ENCODE assay signal across 31 cellular contexts in genomic region chr13:96573563-96573962, GRCh38.
DNase-seq lines count a peak whose midpoint lies in the region; ATAC-seq and TF ChIP-seq lines count a peak whose summit lies in the region.
"Had no signal": no experiment of that assay in that cellular context is flagged by ENCODE, and none has a peak within 500 bp of the region (broad histone marks: within the 10 kb centered on the region; RNA-seq: fewer than 3 reads in every experiment).

No MANE protein-coding gene starts in this region.

- no peak overlapping the region for H3K4ac ChIP-seq in neuronal stem cell (ENCODE audit: low read length)

- H2BK12ac ChIP-seq in neuronal stem cell (ENCODE audit: low read length) = no peak overlapping the region

- no peak overlapping the region for H3K18ac ChIP-seq in neuronal stem cell (ENCODE audit: low read length)

- WGBS in right cardiac atrium = 45% methylated on average over 4 of the region's 4 CpGs
- WGBS in heart right ventricle, 2 donors = 43 to 56% methylated on average over 4 of the region's 4 CpGs
- no CpG with 5 or more reads among the region's 4 CpGs for WGBS in neuronal stem cell (ENCODE audit: extremely low coverage in 2 of 2, insufficient read length in 2 of 2, insufficient replicate concordance in 1 of 2), 2 donors

- no peak overlapping the region for H2BK5ac ChIP-seq in neuronal stem cell (ENCODE audit: low read length)

- no peak overlapping the region for H3K23ac ChIP-seq in neuronal stem cell (ENCODE audit: low read depth, low read length, poor library complexity)

- ATAC-seq in Right ventricle myocardium inferior = peak; percentile 32
- peak; percentile 28 to 54 for ATAC-seq in right cardiac atrium
- no peak for ATAC-seq in heart right ventricle
- ATAC-seq in HG03378 (IDR thresholded peaks at IDR 0.05; ENCODE audit: unreplicated experiment) = no peak
- ATAC-seq: A549; CD8-positive, alpha-beta T cell had no signal

- no peak overlapping the region for H4K8ac ChIP-seq in neuronal stem cell (ENCODE audit: low read depth, low read length)

- TF ChIP-seq CTCF in left ventricle myocardium inferior (IDR thresholded peaks at IDR 0.05; ENCODE audit: borderline replicate concordance) (no peak), heart right ventricle (IDR thresholded peaks at IDR 0.05) (no peak)

- peaks cover 3% of the 10 kb centered on the region for H3K79me1 ChIP-seq in neuronal stem cell (ENCODE audit: low read depth, low read length)

- H2AK5ac ChIP-seq in neuronal stem cell (ENCODE audit: low read depth, low read length) = no peak overlapping the region

- H3K27me3 ChIP-seq in left ventricle myocardium inferior (ENCODE audit: low read depth) (no peaks in the 10 kb centered on the region), right cardiac atrium (ENCODE audit: control insufficient read depth, insufficient read depth) (no peaks in the 10 kb centered on the region), heart right ventricle (no peaks in the 10 kb centered on the region), neuronal stem cell (ENCODE audit: control insufficient read depth in 3 of 3, insufficient read depth in 3 of 3, low read depth in 1 of 3, low read length in 3 of 3) (no peaks in the 10 kb centered on the region)
- H3K27me3 ChIP-seq: BE2C; BLaER1; BLaER1 treated with 17β-estradiol and CSF1 and Interleukin-3, amounts not matched to agents 10 nM and 100 nM had no signal

- H3K27ac ChIP-seq in left ventricle myocardium inferior (replicated peaks) (no peak overlapping the region), right cardiac atrium (ENCODE audit: low read length) (no peak overlapping the region), heart right ventricle (no peak overlapping the region), neuronal stem cell (replicated peaks; ENCODE audit: low read length) (no peak overlapping the region)
- H3K27ac ChIP-seq: 22Rv1; A549; BLaER1; BLaER1 treated with 17β-estradiol and CSF1 and Interleukin-3, amounts not matched to agents 10 nM and 100 nM; C4-2B had no signal

- no peak overlapping the region for H3K4me2 ChIP-seq in neuronal stem cell (ENCODE audit: insufficient read depth, low read length, poor library complexity, severe bottlenecking)
- H3K4me2 ChIP-seq: A549; BLaER1; BLaER1 treated with 17β-estradiol and CSF1 and Interleukin-3, amounts not matched to agents 10 nM and 100 nM had no signal

- H3K4me1 ChIP-seq in left ventricle myocardium inferior = no peaks in the 10 kb centered on the region
- H3K4me1 ChIP-seq in right cardiac atrium (ENCODE audit: control insufficient read depth, insufficient read depth, low read length) = no peaks in the 10 kb centered on the region
- H3K4me1 ChIP-seq in heart right ventricle = no peaks in the 10 kb centered on the region
- no peaks in the 10 kb centered on the region for H3K4me1 ChIP-seq in neuronal stem cell (ENCODE audit: control insufficient read depth in 2 of 2, insufficient read depth in 1 of 2, low read depth in 1 of 2, low read length in 2 of 2)
- H3K4me1 ChIP-seq: A549, BE2C, BLaER1, Caco-2 had no signal

- H3K36me3 ChIP-seq in left ventricle myocardium inferior (no peaks in the 10 kb centered on the region), heart right ventricle (no peaks in the 10 kb centered on the region), neuronal stem cell (replicated peaks in 1 of 2; ENCODE audit: control insufficient read depth in 2 of 2, insufficient read depth in 2 of 2, low read length in 2 of 2) (no peaks in the 10 kb centered on the region)
- H3K36me3 ChIP-seq: BE2C; BLaER1; BLaER1 treated with 17β-estradiol and CSF1 and Interleukin-3, amounts not matched to agents 10 nM and 100 nM had no signal

- no peak overlapping the region for H3K9ac ChIP-seq in neuronal stem cell (ENCODE audit: low read depth, low read length, poor library complexity)
- H3K9ac ChIP-seq: BLaER1; BLaER1 treated with 17β-estradiol and CSF1 and Interleukin-3, amounts not matched to agents 10 nM and 100 nM had no signal

- peak overlapping the region; percentile 22 for H2AFZ ChIP-seq in neuronal stem cell (ENCODE audit: low read length)

- no peak overlapping the region for H4K91ac ChIP-seq in neuronal stem cell (ENCODE audit: low read depth, low read length, poor library complexity)

- H2BK120ac ChIP-seq in neuronal stem cell (ENCODE audit: low read depth, low read length) = no peak overlapping the region

- H3K9me3 ChIP-seq in left ventricle myocardium inferior (replicated peaks) = no peaks in the 10 kb centered on the region
- H3K9me3 ChIP-seq in right cardiac atrium (ENCODE audit: control insufficient read depth, low read length) = no peaks in the 10 kb centered on the region
- peaks cover 0 to 5% (median 0%) of the 10 kb centered on the region in 11 donors for H3K9me3 ChIP-seq in heart right ventricle
- no peaks in the 10 kb centered on the region for H3K9me3 ChIP-seq in neuronal stem cell (replicated peaks in 1 of 2; ENCODE audit: control insufficient read depth in 2 of 2, insufficient read depth in 1 of 2, low read depth in 1 of 2, low read length in 2 of 2)
- H3K9me3 ChIP-seq: A549; BE2C; BLaER1; BLaER1 treated with 17β-estradiol and CSF1 and Interleukin-3, amounts not matched to agents 10 nM and 100 nM; Caco-2 had no signal

- no peak overlapping the region for H3K14ac ChIP-seq in neuronal stem cell (ENCODE audit: low read length)

- H3K4me3 ChIP-seq in left ventricle myocardium inferior = no peak overlapping the region
- H3K4me3 ChIP-seq in right cardiac atrium (ENCODE audit: low read length) = no peak overlapping the region
- no peak overlapping the region for H3K4me3 ChIP-seq in heart right ventricle
- no peak overlapping the region for H3K4me3 ChIP-seq in neuronal stem cell (ENCODE audit: low read length in 2 of 2)
- H3K4me3 ChIP-seq: A549; BLaER1; BLaER1 treated with 17β-estradiol and CSF1 and Interleukin-3, amounts not matched to agents 10 nM and 100 nM had no signal

- no peak overlapping the region for H2BK15ac ChIP-seq in neuronal stem cell (ENCODE audit: low read length)

- intact Hi-C loops in Right ventricle myocardium inferior (cut with DNase I) (no loop called here), left ventricle myocardium inferior (cut with micrococcal nuclease) (no loop called here), right cardiac atrium (cut with DNase I) (no loop called here), heart right ventricle (cut with DNase I) (no loop called here)

- no peak for DNase-seq in Right ventricle myocardium inferior (ENCODE audit: missing footprints)
- DNase-seq in left ventricle myocardium inferior = no peak
- DNase-seq in right cardiac atrium = peak; percentile 32 to 72 (median 41)
- DNase-seq in heart right ventricle = no peak
- no peak for DNase-seq in neuronal stem cell (ENCODE audit: low spot score)
- DNase-seq: 8988T; ACHN; AML-193; BE2C; C1 segment of cervical spinal cord; Caco-2; Calu3; CD4-positive, alpha-beta memory T cell; CD4-positive, alpha-beta T cell; CD4-positive, CD25-positive, alpha-beta regulatory T cell; CD8-positive, alpha-beta memory T cell; CD8-positive, alpha-beta T cell; COR-L47; DMS 273 treated with DMSO at 0.1 percent for 48 hours; DMS153; DMS53; DMS79; DMS79 treated with DMSO at 0.1 percent for 48 hours; DND-41; EL had no signal

Comparison
In these comparisons a context has a peak if more than half of its experiments do, and no peak if none do; other contexts are left out.
1. ATAC-seq: peak in Right ventricle myocardium inferior (single experiment) and right cardiac atrium (2 of 2); none in heart right ventricle (0 of 8) and HG03378 (single experiment).
2. DNase-seq: peak in right cardiac atrium (3 of 3); none in Right ventricle myocardium inferior (single experiment), left ventricle myocardium inferior (single experiment), heart right ventricle (0 of 2) and neuronal stem cell (single experiment).